Comparison of ENCODE assay signal across 1 cellular context in genomic region chr5:154059039-154059430, GRCh38.
TF ChIP-seq lines count a peak whose summit lies in the region.

No MANE protein-coding gene starts in this region.

TF ChIP-seq in GM23338, 12 proteins besides CTCF, POLR2A, EP300 and RAD21 (continued from another document):
- TF ChIP-seq, protein P1, sequence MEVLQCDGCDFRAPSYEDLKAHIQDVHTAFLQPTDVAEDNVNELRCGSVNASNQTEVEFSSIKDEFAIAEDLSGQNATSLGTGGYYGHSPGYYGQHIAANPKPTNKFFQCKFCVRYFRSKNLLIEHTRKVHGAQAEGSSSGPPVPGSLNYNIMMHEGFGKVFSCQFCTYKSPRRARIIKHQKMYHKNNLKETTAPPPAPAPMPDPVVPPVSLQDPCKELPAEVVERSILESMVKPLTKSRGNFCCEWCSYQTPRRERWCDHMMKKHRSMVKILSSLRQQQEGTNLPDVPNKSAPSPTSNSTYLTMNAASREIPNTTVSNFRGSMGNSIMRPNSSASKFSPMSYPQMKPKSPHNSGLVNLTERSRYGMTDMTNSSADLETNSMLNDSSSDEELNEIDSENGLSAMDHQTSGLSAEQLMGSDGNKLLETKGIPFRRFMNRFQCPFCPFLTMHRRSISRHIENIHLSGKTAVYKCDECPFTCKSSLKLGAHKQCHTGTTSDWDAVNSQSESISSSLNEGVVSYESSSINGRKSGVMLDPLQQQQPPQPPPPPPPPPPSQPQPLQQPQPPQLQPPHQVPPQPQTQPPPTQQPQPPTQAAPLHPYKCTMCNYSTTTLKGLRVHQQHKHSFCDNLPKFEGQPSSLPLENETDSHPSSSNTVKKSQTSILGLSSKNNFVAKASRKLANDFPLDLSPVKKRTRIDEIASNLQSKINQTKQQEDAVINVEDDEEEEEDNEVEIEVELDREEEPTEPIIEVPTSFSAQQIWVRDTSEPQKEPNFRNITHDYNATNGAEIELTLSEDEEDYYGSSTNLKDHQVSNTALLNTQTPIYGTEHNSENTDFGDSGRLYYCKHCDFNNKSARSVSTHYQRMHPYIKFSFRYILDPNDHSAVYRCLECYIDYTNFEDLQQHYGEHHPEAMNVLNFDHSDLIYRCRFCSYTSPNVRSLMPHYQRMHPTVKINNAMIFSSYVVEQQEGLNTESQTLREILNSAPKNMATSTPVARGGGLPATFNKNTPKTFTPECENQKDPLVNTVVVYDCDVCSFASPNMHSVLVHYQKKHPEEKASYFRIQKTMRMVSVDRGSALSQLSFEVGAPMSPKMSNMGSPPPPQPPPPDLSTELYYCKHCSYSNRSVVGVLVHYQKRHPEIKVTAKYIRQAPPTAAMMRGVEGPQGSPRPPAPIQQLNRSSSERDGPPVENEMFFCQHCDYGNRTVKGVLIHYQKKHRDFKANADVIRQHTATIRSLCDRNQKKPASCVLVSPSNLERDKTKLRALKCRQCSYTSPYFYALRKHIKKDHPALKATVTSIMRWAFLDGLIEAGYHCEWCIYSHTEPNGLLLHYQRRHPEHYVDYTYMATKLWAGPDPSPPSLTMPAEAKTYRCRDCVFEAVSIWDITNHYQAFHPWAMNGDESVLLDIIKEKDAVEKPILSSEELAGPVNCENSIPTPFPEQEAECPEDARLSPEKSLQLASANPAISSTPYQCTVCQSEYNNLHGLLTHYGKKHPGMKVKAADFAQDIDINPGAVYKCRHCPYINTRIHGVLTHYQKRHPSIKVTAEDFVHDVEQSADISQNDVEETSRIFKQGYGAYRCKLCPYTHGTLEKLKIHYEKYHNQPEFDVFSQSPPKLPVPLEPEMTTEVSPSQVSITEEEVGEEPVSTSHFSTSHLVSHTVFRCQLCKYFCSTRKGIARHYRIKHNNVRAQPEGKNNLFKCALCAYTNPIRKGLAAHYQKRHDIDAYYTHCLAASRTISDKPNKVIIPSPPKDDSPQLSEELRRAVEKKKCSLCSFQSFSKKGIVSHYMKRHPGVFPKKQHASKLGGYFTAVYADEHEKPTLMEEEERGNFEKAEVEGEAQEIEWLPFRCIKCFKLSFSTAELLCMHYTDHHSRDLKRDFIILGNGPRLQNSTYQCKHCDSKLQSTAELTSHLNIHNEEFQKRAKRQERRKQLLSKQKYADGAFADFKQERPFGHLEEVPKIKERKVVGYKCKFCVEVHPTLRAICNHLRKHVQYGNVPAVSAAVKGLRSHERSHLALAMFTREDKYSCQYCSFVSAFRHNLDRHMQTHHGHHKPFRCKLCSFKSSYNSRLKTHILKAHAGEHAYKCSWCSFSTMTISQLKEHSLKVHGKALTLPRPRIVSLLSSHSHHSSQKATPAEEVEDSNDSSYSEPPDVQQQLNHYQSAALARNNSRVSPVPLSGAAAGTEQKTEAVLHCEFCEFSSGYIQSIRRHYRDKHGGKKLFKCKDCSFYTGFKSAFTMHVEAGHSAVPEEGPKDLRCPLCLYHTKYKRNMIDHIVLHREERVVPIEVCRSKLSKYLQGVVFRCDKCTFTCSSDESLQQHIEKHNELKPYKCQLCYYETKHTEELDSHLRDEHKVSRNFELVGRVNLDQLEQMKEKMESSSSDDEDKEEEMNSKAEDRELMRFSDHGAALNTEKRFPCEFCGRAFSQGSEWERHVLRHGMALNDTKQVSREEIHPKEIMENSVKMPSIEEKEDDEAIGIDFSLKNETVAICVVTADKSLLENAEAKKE (CRISPR knock-in tag; IDR thresholded peaks at IDR 0.05): no peak
- no peak for TF ChIP-seq JUNB (IDR thresholded peaks at IDR 0.05; ENCODE audit: unreplicated experiment)
- no peak for TF ChIP-seq STAT1 (IDR thresholded peaks at IDR 0.05; ENCODE audit: unreplicated experiment)
